Comparison of ENCODE assay signal across 8 cellular contexts in genomic region chr16:29200681-29201080, GRCh38.
A peak's percentile ranks its signal among the peaks of the same experiment; 100 is the strongest.
DNase-seq lines count a peak whose midpoint lies in the region; TF ChIP-seq lines count a peak whose summit lies in the region.
"Not testable (repeated sequence)": the region's sequence is repeated elsewhere in the genome, so short reads cannot be mapped to it uniquely, and the experiment has no call there.

No MANE protein-coding gene starts in this region.

- H3K4me2 ChIP-seq in hepatocyte, neural progenitor cell, smooth muscle cell: not testable (repeated sequence)

- not testable (repeated sequence) for H3K36me3 Mint-ChIP-seq in chondrocyte (ENCODE audit: low read depth); neural progenitor cell

- CTCF ChIA-PET in RWPE1 (lab: Yijun Ruan, JAX) = not testable (repeated sequence)

- H3K36me3 ChIP-seq in ACC112 (ENCODE audit: insufficient read depth, low read length); hepatocyte (replicated peaks; ENCODE audit: insufficient read depth, low read depth); neural progenitor cell; smooth muscle cell (ENCODE audit: low read depth); vagina: not testable (repeated sequence)

- H3K27ac Mint-ChIP-seq in chondrocyte (ENCODE audit: unreplicated experiment) = peak overlapping the region; percentile 93
- peak overlapping the region; percentile 79 for H3K27ac Mint-ChIP-seq in neural progenitor cell

- H3K9ac ChIP-seq in neural progenitor cell; smooth muscle cell (ENCODE audit: low read depth): not testable (repeated sequence)

- not testable (repeated sequence) for H3K9me3 ChIP-seq in hepatocyte (ENCODE audit: low read depth); neural progenitor cell (ENCODE audit: low read depth); smooth muscle cell (replicated peaks; ENCODE audit: low read depth); vagina

- 89% methylated on average over 9 of the region's 9 CpGs for WGBS in hepatocyte (ENCODE audit: low lambda C conversion rate, missing lambda C conversion rate)
- WGBS in smooth muscle cell (ENCODE audit: low lambda C conversion rate) = 96% methylated on average over 9 of the region's 9 CpGs

- not testable (repeated sequence) for H3K9me3 Mint-ChIP-seq in chondrocyte (ENCODE audit: low read depth); neural progenitor cell

- H3K4me3 Mint-ChIP-seq in chondrocyte (ENCODE audit: unreplicated experiment) = not testable (repeated sequence)
- peak overlapping the region; percentile 50 for H3K4me3 Mint-ChIP-seq in neural progenitor cell

- H4K20me1 ChIP-seq in hepatocyte (ENCODE audit: insufficient read depth, poor library complexity, severe bottlenecking); neural progenitor cell (ENCODE audit: low read depth); smooth muscle cell (ENCODE audit: low read depth): not testable (repeated sequence)

- H3K27me3 Mint-ChIP-seq in chondrocyte (ENCODE audit: low read depth) = not testable (repeated sequence)
- peaks cover 12% of the 10 kb centered on the region for H3K27me3 Mint-ChIP-seq in neural progenitor cell (ENCODE audit: insufficient read depth, low read depth)

- not testable (repeated sequence) for TF ChIP-seq POLR2A in vagina (IDR thresholded peaks at IDR 0.05)

- H2AFZ ChIP-seq in ACC112 (ENCODE audit: low read length, unreplicated experiment); hepatocyte; neural progenitor cell (replicated peaks); smooth muscle cell (ENCODE audit: low read depth): not testable (repeated sequence)

- not testable (repeated sequence) for H3K27me3 ChIP-seq in ACC112 (ENCODE audit: insufficient read depth, low read length); hepatocyte; neural progenitor cell; smooth muscle cell (ENCODE audit: low read depth); vagina

- H3K9me2 ChIP-seq in hepatocyte (replicated peaks; ENCODE audit: insufficient read depth) = not testable (repeated sequence)

- H3K4me1 Mint-ChIP-seq in chondrocyte (ENCODE audit: low read depth) = peaks cover 42% of the 10 kb centered on the region
- H3K4me1 Mint-ChIP-seq in neural progenitor cell = peaks cover 27% of the 10 kb centered on the region

- not testable (repeated sequence) for TF ChIP-seq CTCF in RWPE1 (conservative IDR thresholded peaks at IDR 0.05; ENCODE audit: low read depth); chondrocyte (IDR thresholded peaks at IDR 0.05); fibroblast of pulmonary artery (IDR thresholded peaks at IDR 0.05; ENCODE audit: low read length, missing control alignments); hepatocyte (IDR thresholded peaks at IDR 0.05; ENCODE audit: poor library complexity); neural progenitor cell (IDR thresholded peaks at IDR 0.05); smooth muscle cell (IDR thresholded peaks at IDR 0.05; ENCODE audit: borderline replicate concordance, insufficient read depth, poor library complexity, severe bottlenecking); vagina (IDR thresholded peaks at IDR 0.05)

- POLR2A ChIA-PET in RWPE1 (lab: Yijun Ruan, JAX; ENCODE audit: low non-redundant PET) = not testable (repeated sequence)

- H3K4me3 ChIP-seq in ACC112 (ENCODE audit: low read depth, low read length); hepatocyte; neural progenitor cell; smooth muscle cell; vagina: not testable (repeated sequence)
- H3K4me3 ChIP-seq in fibroblast of pulmonary artery (replicated peaks; ENCODE audit: low read depth, low read length) = peak overlapping the region; percentile 22

- peaks cover 17% of the 10 kb centered on the region for H3F3A ChIP-seq in neural progenitor cell (ENCODE audit: low read depth)
- H3F3A ChIP-seq in smooth muscle cell (ENCODE audit: low read depth) = not testable (repeated sequence)

- peak overlapping the region; percentile 95 for H3K27ac ChIP-seq in ACC112 (ENCODE audit: low read depth, low read length)
- H3K27ac ChIP-seq in RWPE1 = peak overlapping the region; percentile 72
- peak overlapping the region; percentile 92 for H3K27ac ChIP-seq in hepatocyte
- not testable (repeated sequence) for H3K27ac ChIP-seq in neural progenitor cell
- peak overlapping the region; percentile 93 for H3K27ac ChIP-seq in smooth muscle cell (ENCODE audit: low read depth)
- peak overlapping the region; percentile 93 for H3K27ac ChIP-seq in vagina

- H3K4me1 ChIP-seq in ACC112 (ENCODE audit: control insufficient read depth, insufficient read depth, low read length, unreplicated experiment) = not testable (repeated sequence)
- peaks cover 21% of the 10 kb centered on the region for H3K4me1 ChIP-seq in hepatocyte (ENCODE audit: insufficient read depth)
- H3K4me1 ChIP-seq in neural progenitor cell = peaks cover 10% of the 10 kb centered on the region
- H3K4me1 ChIP-seq in smooth muscle cell (ENCODE audit: low read depth) = peaks cover 17% of the 10 kb centered on the region
- peaks cover 38% of the 10 kb centered on the region for H3K4me1 ChIP-seq in vagina

- H3K79me2 ChIP-seq in ACC112 (ENCODE audit: control insufficient read depth, insufficient read depth, low read length, unreplicated experiment); hepatocyte; neural progenitor cell (ENCODE audit: low read depth); smooth muscle cell (ENCODE audit: low read depth): not testable (repeated sequence)

- intact Hi-C loops in vagina (cut with DNase I) = not testable (repeated sequence)

- not testable (repeated sequence) for DNase-seq in RWPE1 (ENCODE audit: low spot score); chondrocyte (ENCODE audit: low spot score); fibroblast of pulmonary artery (ENCODE audit: low read depth); hepatocyte (ENCODE audit: low spot score); neural progenitor cell (ENCODE audit: low spot score); smooth muscle cell (lab: John Stamatoyannopoulos, UW; ENCODE audit: unreplicated experiment)
- DNase-seq in vagina (ENCODE audit: extremely low spot score in 2 of 2) = peak in 1 of 2 donors; percentile 49
